Comparison of ENCODE assay signal across 30 cellular contexts in genomic region chr10:4673279-4674040, GRCh38.
A peak's percentile ranks its signal among the peaks of the same experiment; 100 is the strongest.
DNase-seq lines count a peak whose midpoint lies in the region; ATAC-seq and TF ChIP-seq lines count a peak whose summit lies in the region.
"Had no signal": no experiment of that assay in that cellular context is flagged by ENCODE, and none has a peak within 500 bp of the region (broad histone marks: within the 10 kb centered on the region; RNA-seq: fewer than 3 reads in every experiment).

No MANE protein-coding gene starts in this region.

- H3K4me1 ChIP-seq in RWPE2 (ENCODE audit: insufficient read depth, poor library complexity, severe bottlenecking) (peaks cover 60% of the 10 kb centered on the region), esophagus squamous epithelium (peaks cover 0 to 74% (median 9%) of the 10 kb centered on the region in 3 donors), psoas muscle (peaks cover 27% of the 10 kb centered on the region), colonic mucosa (peaks cover 3% of the 10 kb centered on the region)
- H3K4me1 ChIP-seq: parathyroid adenoma had no signal

- peaks cover 2% of the 10 kb centered on the region for H3K9me3 Mint-ChIP-seq in Calu3 (ENCODE audit: low read depth, unreplicated experiment)
- no peaks in the 10 kb centered on the region for H3K9me3 Mint-ChIP-seq in activated CD4-positive, alpha-beta T cell treated with anti-CD3 and anti-CD28 coated beads, Interleukin-2, amount 10 ng/mL, durations not matched to agents 24 days and 14 days
- H3K9me3 Mint-ChIP-seq: activated CD4-positive, alpha-beta T cell treated with anti-CD3 and anti-CD28 coated beads, Interleukin-2, amount 10 ng/mL, durations not matched to agents 7 days and 5 days; T-helper 2 cell treated with Interferon-gamma antibody and Interleukin-4, amounts not matched to agents 5 μg/mL and 100 μg/mL, for 36 hours had no signal

- H3K27ac ChIP-seq in RWPE2 (ENCODE audit: poor library complexity, severe bottlenecking): peak overlapping the region; percentile 98
- H3K27ac ChIP-seq in esophagus squamous epithelium: peak overlapping the region in 3 of 4 donors; percentile 80 to 90 (median 89)
- H3K27ac ChIP-seq in psoas muscle: peak overlapping the region; percentile 1
- no peak overlapping the region for H3K27ac ChIP-seq in colonic mucosa
- H3K27ac ChIP-seq: BLaER1 treated with 17β-estradiol and CSF1 and Interleukin-3, amounts not matched to agents 10 nM and 100 nM; parathyroid adenoma; transverse colon; WERI-Rb-1 had no signal

- H3K36me3 ChIP-seq in RWPE2 (ENCODE audit: low read depth) (peaks cover 10% of the 10 kb centered on the region; the same call in 1 of the 2 replicates), esophagus squamous epithelium (no peaks in the 10 kb centered on the region), psoas muscle (ENCODE audit: insufficient read depth in 1 of 2, low read depth in 1 of 2) (no peaks in the 10 kb centered on the region), colonic mucosa (no peaks in the 10 kb centered on the region)
- H3K36me3 ChIP-seq: BLaER1 treated with 17β-estradiol and CSF1 and Interleukin-3, amounts not matched to agents 10 nM and 100 nM; esophagus muscularis mucosa; right atrium auricular region; transverse colon; WERI-Rb-1 had no signal

- CTCF ChIA-PET in Calu3 (lab: Charles Lee): interaction anchor here (1.5 to 3.1 kb wide), 2 partner anchors 13 to 90 kb away, joined by 4 to 8 read pairs; no protein-coding TSS in a partner anchor

- no TSS peak for BruUV-seq in Calu3 (replicated peaks; lab: Mats Ljungman, UMichigan)

- H3K9me3 ChIP-seq in RWPE2 (ENCODE audit: severe bottlenecking) (peaks cover 4% of the 10 kb centered on the region), esophagus squamous epithelium (no peaks in the 10 kb centered on the region), psoas muscle (peaks cover 2% of the 10 kb centered on the region), colonic mucosa (no peaks in the 10 kb centered on the region)
- H3K9me3 ChIP-seq: esophagus muscularis mucosa, transverse colon had no signal

- intact Hi-C loops in Calu3 (cut with micrococcal nuclease; ENCODE audit: unreplicated experiment): loop anchor here (10.0 kb wide), 1 partner anchor 889 kb away; the partner anchor contains the start of gene KLF6
- intact Hi-C loops in esophagus squamous epithelium (cut with DNase I): no loop called here
- intact Hi-C loops in psoas muscle (cut with DNase I): no loop called here
- intact Hi-C loops in colonic mucosa (cut with DNase I): no loop called here
- intact Hi-C loops in activated CD4-positive, alpha-beta T cell treated with anti-CD3 and anti-CD28 coated beads, Interleukin-2, amount 10 ng/mL, durations not matched to agents 24 days and 14 days (cut with micrococcal nuclease): no loop called here

- H3K27me3 ChIP-seq in RWPE2 (ENCODE audit: insufficient read depth, poor library complexity, severe bottlenecking) (no peaks in the 10 kb centered on the region), esophagus squamous epithelium (no peaks in the 10 kb centered on the region), psoas muscle (ENCODE audit: insufficient read depth in 3 of 3, low read length in 2 of 3) (no peaks in the 10 kb centered on the region), colonic mucosa (no peaks in the 10 kb centered on the region)
- H3K27me3 ChIP-seq: BLaER1 treated with 17β-estradiol and CSF1 and Interleukin-3, amounts not matched to agents 10 nM and 100 nM; esophagus muscularis mucosa; right atrium auricular region; transverse colon had no signal

- 70 to 82% methylated on average over 7 of the region's 7 CpGs for WGBS in esophagus squamous epithelium, 2 donors
- 77 to 91% (median 81%) methylated on average over 7 of the region's 7 CpGs for WGBS in psoas muscle, 3 donors

- peaks cover 73% of the 10 kb centered on the region for H3K4me1 Mint-ChIP-seq in Calu3 (ENCODE audit: low read depth, unreplicated experiment)
- no peaks in the 10 kb centered on the region for H3K4me1 Mint-ChIP-seq in activated CD4-positive, alpha-beta T cell treated with anti-CD3 and anti-CD28 coated beads, Interleukin-2, amount 10 ng/mL, durations not matched to agents 24 days and 14 days
- H3K4me1 Mint-ChIP-seq: activated CD4-positive, alpha-beta T cell treated with anti-CD3 and anti-CD28 coated beads, Interleukin-2, amount 10 ng/mL, durations not matched to agents 7 days and 5 days; activated naive CD8-positive, alpha-beta T cell treated with anti-CD3 and anti-CD28 coated beads for 36 hours had no signal

- H3K27ac Mint-ChIP-seq in Calu3 (ENCODE audit: unreplicated experiment): peak overlapping the region; percentile 96
- H3K27ac Mint-ChIP-seq in activated CD4-positive, alpha-beta T cell treated with anti-CD3 and anti-CD28 coated beads, Interleukin-2, amount 10 ng/mL, durations not matched to agents 24 days and 14 days: no peak overlapping the region
- H3K27ac Mint-ChIP-seq: activated CD4-positive, alpha-beta T cell treated with anti-CD3 and anti-CD28 coated beads, Interleukin-2, amount 10 ng/mL, durations not matched to agents 7 days and 5 days; activated naive CD8-positive, alpha-beta T cell treated with anti-CD3 and anti-CD28 coated beads for 36 hours; nephron progenitor cell; T-helper 2 cell treated with Interferon-gamma antibody and Interleukin-4, amounts not matched to agents 5 μg/mL and 100 μg/mL, for 36 hours had no signal

- peaks cover 60% of the 10 kb centered on the region for H3K36me3 Mint-ChIP-seq in Calu3 (ENCODE audit: insufficient read depth, unreplicated experiment)
- H3K36me3 Mint-ChIP-seq in activated CD4-positive, alpha-beta T cell treated with anti-CD3 and anti-CD28 coated beads, Interleukin-2, amount 10 ng/mL, durations not matched to agents 24 days and 14 days (ENCODE audit: low read depth): no peaks in the 10 kb centered on the region
- H3K36me3 Mint-ChIP-seq: activated naive CD8-positive, alpha-beta T cell treated with anti-CD3 and anti-CD28 coated beads for 36 hours had no signal

- no peak for ATAC-seq in RWPE2 (ENCODE audit: low read depth)
- ATAC-seq in psoas muscle: no peak
- ATAC-seq in GM18505 (IDR thresholded peaks at IDR 0.05; ENCODE audit: unreplicated experiment): no peak
- ATAC-seq: left cardiac atrium had no signal

- DNase-seq in Calu3 (no peak), RWPE2 (ENCODE audit: low spot score) (no peak), esophagus squamous epithelium (lab: John Stamatoyannopoulos, UW) (no peak), psoas muscle (no peak), colonic mucosa (no peak)
- DNase-seq in activated CD4-positive, alpha-beta T cell treated with anti-CD3 and anti-CD28 coated beads, Interleukin-2, amount 10 ng/mL, durations not matched to agents 24 days and 14 days: no peak
- no peak for DNase-seq in activated CD4-positive, CD25-positive, alpha-beta regulatory T cell (lab: John Stamatoyannopoulos, UW)
- DNase-seq: activated CD4-positive, alpha-beta T cell treated with anti-CD3 and anti-CD28 coated beads, Interleukin-2, amount 10 ng/mL, durations not matched to agents 7 days and 5 days; activated effector memory CD4-positive, alpha-beta T cell treated with anti-CD3 and anti-CD28 coated beads, Interleukin-2, amount 50 U/mL, for 16 hours; activated naive CD8-positive, alpha-beta T cell treated with anti-CD3 and anti-CD28 coated beads for 36 hours; activated T-cell treated with anti-CD3 and anti-CD28 coated beads, Interleukin-2, amount 50 U/mL, for 1 hour; anterior cingulate cortex; DMS79; HCEC 1CT; hippocampal formation; left cardiac atrium; NCI-H2107; NCI-H345; NCI-H69; nephron progenitor cell; SHP77; stimulated activated CD4-positive, alpha-beta T cell treated with anti-CD3 and anti-CD28 coated beads, Interleukin-4, amount 100 ng/mL, for 24 hours; transverse colon; WERI-Rb-1 had no signal

- H3K9ac ChIP-seq in colonic mucosa (ENCODE audit: low read depth in 2 of 2, low read length in 2 of 2): no peak overlapping the region
- H3K9ac ChIP-seq: BLaER1 treated with 17β-estradiol and CSF1 and Interleukin-3, amounts not matched to agents 10 nM and 100 nM; parathyroid adenoma had no signal

- peak overlapping the region; percentile 75 for H3K4me3 Mint-ChIP-seq in Calu3 (ENCODE audit: low read depth, unreplicated experiment)
- H3K4me3 Mint-ChIP-seq in activated CD4-positive, alpha-beta T cell treated with anti-CD3 and anti-CD28 coated beads, Interleukin-2, amount 10 ng/mL, durations not matched to agents 24 days and 14 days: no peak overlapping the region
- H3K4me3 Mint-ChIP-seq: activated CD4-positive, alpha-beta T cell treated with anti-CD3 and anti-CD28 coated beads, Interleukin-2, amount 10 ng/mL, durations not matched to agents 7 days and 5 days; activated naive CD8-positive, alpha-beta T cell treated with anti-CD3 and anti-CD28 coated beads for 36 hours; nephron progenitor cell; T-helper 2 cell treated with Interferon-gamma antibody and Interleukin-4, amounts not matched to agents 5 μg/mL and 100 μg/mL, for 36 hours had no signal

- H3K4me3 ChIP-seq in RWPE2 (ENCODE audit: severe bottlenecking) (no peak overlapping the region), esophagus squamous epithelium (no peak overlapping the region), psoas muscle (no peak overlapping the region), colonic mucosa (no peak overlapping the region)
- H3K4me3 ChIP-seq: BLaER1 treated with 17β-estradiol and CSF1 and Interleukin-3, amounts not matched to agents 10 nM and 100 nM; esophagus muscularis mucosa; right atrium auricular region; transverse colon had no signal

- no peak for TF ChIP-seq CTCF in Calu3 (IDR thresholded peaks at IDR 0.05; ENCODE audit: unreplicated experiment)
- TF ChIP-seq CTCF in RWPE2 (IDR thresholded peaks at IDR 0.05; ENCODE audit: poor library complexity, severe bottlenecking): no peak
- TF ChIP-seq CTCF in esophagus squamous epithelium (IDR thresholded peaks at IDR 0.05): no peak
- no peak for TF ChIP-seq CTCF in psoas muscle (IDR thresholded peaks at IDR 0.05)
- TF ChIP-seq CTCF in colonic mucosa (IDR thresholded peaks at IDR 0.05): no peak

- H3K27me3 Mint-ChIP-seq in Calu3 (ENCODE audit: unreplicated experiment): no peaks in the 10 kb centered on the region
- H3K27me3 Mint-ChIP-seq in activated CD4-positive, alpha-beta T cell treated with anti-CD3 and anti-CD28 coated beads, Interleukin-2, amount 10 ng/mL, durations not matched to agents 24 days and 14 days: peaks cover 49% of the 10 kb centered on the region

- TF ChIP-seq POLR2A in esophagus squamous epithelium (IDR thresholded peaks at IDR 0.05) (no peak), GM18505 (IDR thresholded peaks at IDR 0.05; ENCODE audit: borderline replicate concordance, extremely low read depth, insufficient read depth, insufficient read length) (no peak)
